In genomic region chr14:56092761-56093160, GRCh38 we compare ENCODE assay signal across 1 cellular context.
TF ChIP-seq lines count a peak whose summit lies in the region.

No MANE protein-coding gene starts in this region.

TF ChIP-seq in SK-N-SH treated with all-trans-retinoic acid at 6 μM for 48 hours, 23 proteins besides CTCF, POLR2A, EP300 and RAD21 (continued from another document):
- TF ChIP-seq PATZ1 (CRISPR knock-in tag; IDR thresholded peaks at IDR 0.05; ENCODE audit: borderline replicate concordance), result no peak
- TF ChIP-seq ZNF8 (CRISPR knock-in tag; IDR thresholded peaks at IDR 0.05), result no peak
- no peak for TF ChIP-seq BACH2 (CRISPR knock-in tag; IDR thresholded peaks at IDR 0.05; ENCODE audit: borderline replicate concordance)
- TF ChIP-seq OSR1 (CRISPR knock-in tag; IDR thresholded peaks at IDR 0.05), result no peak
